In the genomic region with DNA sequence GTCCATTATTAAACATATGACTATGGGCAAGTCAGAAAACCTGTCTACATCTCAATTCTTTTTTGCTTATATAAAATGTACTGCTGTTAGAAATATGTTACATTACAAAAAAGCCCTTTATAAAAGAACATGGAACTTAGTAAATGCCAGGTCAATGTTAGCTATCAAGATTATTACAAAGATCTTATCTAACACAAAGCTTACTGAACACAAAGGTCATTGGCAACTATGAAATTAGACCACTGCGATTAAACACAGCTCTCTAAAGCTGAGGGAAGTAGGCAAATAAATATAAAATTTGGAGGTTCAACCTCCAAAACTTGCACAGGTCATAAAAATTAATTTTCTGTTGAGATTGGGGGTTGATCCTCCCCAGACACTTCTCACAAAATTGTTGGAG, we compare ENCODE assay signal across 3 cellular contexts.
"Had no signal": no experiment of that assay in that cellular context is flagged by ENCODE, and none has a peak within 500 bp of the region (broad histone marks: within the 10 kb centered on the region; RNA-seq: fewer than 3 reads in every experiment).

No MANE protein-coding gene starts in this region.

- H3K4me3 ChIP-seq: GM12878 had no signal

- DNase-seq: GDM1, GF-D8 had no signal

- ATAC-seq: GM12878 had no signal
